Comparison of ENCODE assay signal across 20 cellular contexts in genomic region chr11:77753230-77753629, GRCh38.
"Had no signal": no experiment of that assay in that cellular context is flagged by ENCODE, and none has a peak within 500 bp of the region (broad histone marks: within the 10 kb centered on the region; RNA-seq: fewer than 3 reads in every experiment).

No MANE protein-coding gene starts in this region.

- H3K4me3 ChIP-seq: lower lobe of right lung, sigmoid colon, smooth muscle cell, transverse colon had no signal

- H3K27ac ChIP-seq: lower lobe of right lung, sigmoid colon, transverse colon had no signal

- H3K9me3 Mint-ChIP-seq: activated naive CD8-positive, alpha-beta T cell treated with anti-CD3 and anti-CD28 coated beads for 36 hours; activated T-cell treated with anti-CD3 and anti-CD28 coated beads, Interleukin-2, amount 50 U/mL, for 4 hours; central memory CD8-positive, alpha-beta T cell; naive B cell; neural crest cell; stimulated activated memory B cell treated with anti-CD40 and anti-IgM and Interleukin-4, amounts not matched to agents 10 μg/mL and 1 μg/mL and 100 μg/mL, for 72 hours had no signal

- H3K27ac Mint-ChIP-seq: activated naive CD8-positive, alpha-beta T cell treated with anti-CD3 and anti-CD28 coated beads for 36 hours; stimulated activated memory B cell treated with anti-CD40 and anti-IgM and Interleukin-4, amounts not matched to agents 10 μg/mL and 1 μg/mL and 100 μg/mL, for 72 hours had no signal

- DNase-seq: activated CD4-positive, alpha-beta T cell treated with anti-CD3 and anti-CD28 coated beads for 4 hours; activated CD4-positive, alpha-beta T cell treated with anti-CD3 and anti-CD28 coated beads, Interleukin-2, amount 50 U/mL, for 48 hours; activated CD4-positive, CD25-positive, alpha-beta regulatory T cell; activated CD8-positive, alpha-beta memory T cell treated with anti-CD3 and anti-CD28 coated beads, Interleukin-2, amount 50 U/mL, for 48 hours; activated naive CD4-positive, alpha-beta T cell treated with Interleukin-2 at 50 U/mL for 16 hours; activated naive CD8-positive, alpha-beta T cell treated with anti-CD3 and anti-CD28 coated beads for 36 hours; activated T-cell treated with anti-CD3 and anti-CD28 coated beads, Interleukin-2, amount 50 U/mL, for 4 hours; effector memory CD4-positive, alpha-beta T cell; left colon; lower lobe of right lung; naive B cell; posterior cingulate gyrus; sigmoid colon; stimulated activated CD4-positive, alpha-beta T cell treated with anti-CD3 and anti-CD28 coated beads, Interleukin-15, amount 100 ng/mL, for 24 hours; T-helper 9 cell; transverse colon had no signal

- H3K4me2 ChIP-seq: smooth muscle cell had no signal

- H3K27me3 Mint-ChIP-seq: activated naive CD8-positive, alpha-beta T cell treated with anti-CD3 and anti-CD28 coated beads for 36 hours; central memory CD8-positive, alpha-beta T cell; naive B cell; stimulated activated memory B cell treated with anti-CD40 and anti-IgM and Interleukin-4, amounts not matched to agents 10 μg/mL and 1 μg/mL and 100 μg/mL, for 72 hours had no signal

- H3K27me3 ChIP-seq: sigmoid colon, transverse colon had no signal

- H3K4me3 Mint-ChIP-seq: activated naive CD8-positive, alpha-beta T cell treated with anti-CD3 and anti-CD28 coated beads for 36 hours; activated T-cell treated with anti-CD3 and anti-CD28 coated beads, Interleukin-2, amount 50 U/mL, for 4 hours; central memory CD8-positive, alpha-beta T cell; naive B cell; neural crest cell; stimulated activated memory B cell treated with anti-CD40 and anti-IgM and Interleukin-4, amounts not matched to agents 10 μg/mL and 1 μg/mL and 100 μg/mL, for 72 hours had no signal

- H3K9me3 ChIP-seq: lower lobe of right lung, sigmoid colon, transverse colon had no signal
